ENCODE assay signal across 9 cellular contexts in genomic region chr12:107027304-107028053, GRCh38. TPM values are rescaled to one million over a fixed set of nuclear protein-coding genes. Genes with fewer than 3 reads are reported as not detected.
DNase-seq lines count a peak whose midpoint lies in the region; ATAC-seq and TF ChIP-seq lines count a peak whose summit lies in the region.
"Had no signal": no experiment of that assay in that cellular context is flagged by ENCODE, and none has a peak within 500 bp of the region (broad histone marks: within the 10 kb centered on the region; RNA-seq: fewer than 3 reads in every experiment).

No MANE protein-coding gene starts in this region.

- H3K4me3 ChIP-seq in GM12865 (ENCODE audit: low read depth, low read length) (no peak overlapping the region), right lobe of liver (no peak overlapping the region), thyroid gland (replicated peaks in 1 of 3) (no peak overlapping the region)

- intact Hi-C loops in right lobe of liver (cut with DNase I), result no loop called here
- intact Hi-C loops in thyroid gland (cut with DNase I), result no loop called here

- DNase-seq in GM12865 (ENCODE audit: low read depth), result peak; percentile 72
- peak; percentile 57 for DNase-seq in NCI-H510A treated with DMSO at 0.1 percent for 48 hours (lab: John Stamatoyannopoulos, UW)
- DNase-seq in chondrocyte (ENCODE audit: low spot score), result no peak
- DNase-seq in right lobe of liver, result no peak
- DNase-seq in thyroid gland, result no peak
- DNase-seq in activated effector memory CD4-positive, alpha-beta T cell treated with anti-CD3 and anti-CD28 coated beads, Interleukin-2, amount 50 U/mL, for 16 hours, result no peak
- DNase-seq in stimulated activated CD4-positive, alpha-beta T cell treated with anti-CD3 and anti-CD28 coated beads, Interleukin-2, amount 100 ng/mL, for 24 hours, result no peak
- DNase-seq: activated B cell treated with CpG ODN at 0.5 μM for 24 hours had no signal

- H3K4me3 Mint-ChIP-seq in chondrocyte (ENCODE audit: unreplicated experiment), result peak overlapping the region; percentile 9
- H3K4me3 Mint-ChIP-seq: activated B cell treated with CpG ODN at 0.5 μM for 24 hours had no signal

- H3K27ac ChIP-seq in right lobe of liver, result peak overlapping the region; percentile 84 to 88 (median 87)
- peak overlapping the region; percentile 76 to 95 (median 88) for H3K27ac ChIP-seq in thyroid gland

- H3K9me3 Mint-ChIP-seq in chondrocyte (ENCODE audit: low read depth), result no peaks in the 10 kb centered on the region
- H3K9me3 Mint-ChIP-seq: activated B cell treated with CpG ODN at 0.5 μM for 24 hours had no signal

- H3K4me1 ChIP-seq in right lobe of liver, result peaks cover 0 to 23% (median 12%) of the 10 kb centered on the region in 4 donors
- peaks cover 60 to 63% of the 10 kb centered on the region in 2 donors for H3K4me1 ChIP-seq in thyroid gland

- no peaks in the 10 kb centered on the region for H3K27me3 ChIP-seq in right lobe of liver
- H3K27me3 ChIP-seq in thyroid gland, result no peaks in the 10 kb centered on the region

- H3K27me3 Mint-ChIP-seq in chondrocyte (ENCODE audit: low read depth), result no peaks in the 10 kb centered on the region
- H3K27me3 Mint-ChIP-seq: activated B cell treated with CpG ODN at 0.5 μM for 24 hours had no signal

- H3K9me3 ChIP-seq in right lobe of liver (no peaks in the 10 kb centered on the region), thyroid gland (no peaks in the 10 kb centered on the region)

- TF ChIP-seq POLR2A in right lobe of liver (IDR thresholded peaks at IDR 0.05) (peak; percentile 15), thyroid gland (IDR thresholded peaks at IDR 0.05) (peak in 1 of 2 donors; percentile 80)

- peak overlapping the region; percentile 91 for H3K27ac Mint-ChIP-seq in chondrocyte (ENCODE audit: unreplicated experiment)
- H3K27ac Mint-ChIP-seq: activated B cell treated with CpG ODN at 0.5 μM for 24 hours had no signal

- no peaks in the 10 kb centered on the region for H3K36me3 Mint-ChIP-seq in chondrocyte (ENCODE audit: low read depth)

- H3K36me3 ChIP-seq in right lobe of liver (no peaks in the 10 kb centered on the region), thyroid gland (no peaks in the 10 kb centered on the region)

- TF ChIP-seq CTCF in GM12865 (IDR thresholded peaks at IDR 0.05; ENCODE audit: insufficient read depth, low read depth, low read length, missing control alignments) (no peak), chondrocyte (IDR thresholded peaks at IDR 0.05) (no peak), right lobe of liver (IDR thresholded peaks at IDR 0.05) (no peak), thyroid gland (IDR thresholded peaks at IDR 0.05) (no peak)

- WGBS in right lobe of liver (ENCODE audit: insufficient coverage, low coverage, low lambda C conversion rate, missing lambda C conversion rate), result 21% methylated on average over 3 of the region's 3 CpGs
- WGBS in thyroid gland, 2 donors, result 18 to 24% methylated on average over 3 of the region's 3 CpGs

- H3K4me1 Mint-ChIP-seq in chondrocyte (ENCODE audit: low read depth), result peaks cover 53% of the 10 kb centered on the region
- H3K4me1 Mint-ChIP-seq: activated B cell treated with CpG ODN at 0.5 μM for 24 hours had no signal

- ATAC-seq in right lobe of liver (peak; percentile 90 to 96 (median 92)), HG03442 (IDR thresholded peaks at IDR 0.05; ENCODE audit: unreplicated experiment) (no peak)

RNA-seq across cellular contexts. Expression of gene MTERF2, which starts 40.5 kb away (rescaled TPM):
- total RNA-seq in chondrocyte (7.0 to 12.3 TPM (median 7.5 TPM) in 3 replicates), right lobe of liver (10 to 100 TPM in 4 of 6 experiments, 1 to 10 TPM in 2; 7.2 to 14.4 (median 12.0) TPM), thyroid gland (10 to 100 TPM; 22.9 to 37.0 (median 31.3) TPM)

Comparison
In these comparisons a context has a peak if more than half of its experiments do, and no peak if none do; other contexts are left out.
1. DNase-seq: peak in GM12865 (single experiment) and NCI-H510A treated with DMSO at 0.1 percent for 48 hours (single experiment); none in chondrocyte (single experiment), right lobe of liver (0 of 3), thyroid gland (0 of 2), activated effector memory CD4-positive, alpha-beta T cell treated with anti-CD3 and anti-CD28 coated beads, Interleukin-2, amount 50 U/mL, for 16 hours (single experiment) and stimulated activated CD4-positive, alpha-beta T cell treated with anti-CD3 and anti-CD28 coated beads, Interleukin-2, amount 100 ng/mL, for 24 hours (0 of 2).